ENCODE assay signal across 16 cellular contexts in genomic region chr11:13883589-13883988, GRCh38.
DNase-seq lines count a peak whose midpoint lies in the region; ATAC-seq and TF ChIP-seq lines count a peak whose summit lies in the region.
"Had no signal": no experiment of that assay in that cellular context is flagged by ENCODE, and none has a peak within 500 bp of the region (broad histone marks: within the 10 kb centered on the region; RNA-seq: fewer than 3 reads in every experiment).

No MANE protein-coding gene starts in this region.

- no peak overlapping the region for H4K91ac ChIP-seq in trophoblast cell (ENCODE audit: low read depth, low read length)

- no peaks in the 10 kb centered on the region for H3F3A ChIP-seq in PC-9 (ENCODE audit: insufficient read depth, low read depth)

- TF ChIP-seq POLR2A in HCT116 (IDR thresholded peaks at IDR 0.05; ENCODE audit: borderline replicate concordance, extremely low read depth, insufficient read depth, insufficient read length) = no peak

- DNase-seq in HCT116 (ENCODE audit: low read depth, low spot score) = no peak
- DNase-seq in PC-9 = no peak
- no peak for DNase-seq in epithelial cell of prostate (ENCODE audit: low read depth, low spot score)
- no peak for DNase-seq in trophoblast cell
- no peak for DNase-seq in NCI-H345 (lab: John Stamatoyannopoulos, UW)
- DNase-seq in stimulated activated CD8-positive, alpha-beta memory T cell treated with anti-CD3 and anti-CD28 coated beads, Interleukin-4, amount 100 ng/mL, for 48 hours = no peak
- no peak for DNase-seq in CD14-positive monocyte (ENCODE audit: low spot score)
- DNase-seq: Caco-2, DMS79, GDM1, GOT3, H7, IMR-90 had no signal

- ATAC-seq in HCT116 = no peak

- no peaks in the 10 kb centered on the region for H3K36me3 Mint-ChIP-seq in CD14-positive monocyte
- H3K36me3 Mint-ChIP-seq: CD4-positive, CD25-positive, alpha-beta regulatory T cell had no signal

- H3K9me2 ChIP-seq in HCT116 (ENCODE audit: insufficient read depth) (no peaks in the 10 kb centered on the region; the same call in 1 of the 2 replicates), PC-9 (ENCODE audit: insufficient read depth) (no peaks in the 10 kb centered on the region)

- no peak overlapping the region for H2AK5ac ChIP-seq in trophoblast cell (ENCODE audit: low read length)

- H3K4me2 ChIP-seq in HCT116 (ENCODE audit: low read length) (peak overlapping the region; percentile 34; the same call in 1 of the 2 replicates), PC-9 (0 out of 2 replicates have a peak overlapping the region, but pooled peaks have one; percentile 10), trophoblast cell (ENCODE audit: low read length) (no peak overlapping the region)
- H3K4me2 ChIP-seq: BLaER1 treated with 17β-estradiol and CSF1 and Interleukin-3, amounts not matched to agents 10 nM and 100 nM had no signal

- POLR2A ChIA-PET in HCT116 (lab: Charles Lee) (no interaction called here), PC-9 (lab: Charles Lee; ENCODE audit: unreplicated experiment) (no interaction called here)

- no peaks in the 10 kb centered on the region for H3K4me1 Mint-ChIP-seq in CD14-positive monocyte

- CTCF ChIA-PET in HCT116 (lab: Charles Lee) = no interaction called here
- CTCF ChIA-PET in PC-9 (lab: Charles Lee) = interaction anchor here (0.6 kb wide), 1 partner anchor 616 kb away, joined by 3 read pairs; no protein-coding TSS in a partner anchor

- H3K4me1 ChIP-seq in HCT116 (ENCODE audit: control insufficient read depth in 1 of 2, insufficient read depth in 2 of 2, low read length in 2 of 2) = peaks cover 0 to 24% of the 10 kb centered on the region in 2 experiments; a peak in 3 of 4 replicates
- 0 out of 2 replicates have a peak, but pooled peaks cover 4% of the 10 kb centered on the region for H3K4me1 ChIP-seq in PC-9 (replicated peaks; ENCODE audit: insufficient read depth)
- no peaks in the 10 kb centered on the region for H3K4me1 ChIP-seq in trophoblast cell (ENCODE audit: control insufficient read depth in 1 of 2, insufficient read depth in 2 of 2, low read length in 2 of 2)
- H3K4me1 ChIP-seq: BLaER1 treated with 17β-estradiol and CSF1 and Interleukin-3, amounts not matched to agents 10 nM and 100 nM; Caco-2 had no signal

- intact Hi-C loops in HCT116 (cut with micrococcal nuclease) (no loop called here), PC-9 (cut with micrococcal nuclease; ENCODE audit: unreplicated experiment) (no loop called here), CD14-positive monocyte (cut with micrococcal nuclease) (no loop called here)

- no peaks in the 10 kb centered on the region for H4K20me1 ChIP-seq in HCT116 (ENCODE audit: insufficient read depth)
- H4K20me1 ChIP-seq in PC-9 (ENCODE audit: insufficient read depth) = no peaks in the 10 kb centered on the region
- H4K20me1 ChIP-seq: BLaER1 treated with 17β-estradiol and CSF1 and Interleukin-3, amounts not matched to agents 10 nM and 100 nM had no signal

- H2BK5ac ChIP-seq in trophoblast cell (ENCODE audit: low read depth, low read length, poor library complexity) = no peak overlapping the region

- H4K12ac ChIP-seq in trophoblast cell (ENCODE audit: low read depth, low read length) = no peak overlapping the region

- BruUV-seq in HCT116 (replicated peaks; lab: Mats Ljungman, UMichigan) = no TSS peak
- BruUV-seq in PC-9 (replicated peaks; lab: Mats Ljungman, UMichigan) = no TSS peak

- no peak overlapping the region for H3K27ac ChIP-seq in HCT116 (ENCODE audit: low read depth, low read length)
- H3K27ac ChIP-seq in PC-9 = no peak overlapping the region
- H3K27ac ChIP-seq in epithelial cell of prostate = peak overlapping the region; percentile 50
- no peak overlapping the region for H3K27ac ChIP-seq in trophoblast cell (ENCODE audit: low read depth, low read length)
- H3K27ac ChIP-seq: BLaER1 treated with 17β-estradiol and CSF1 and Interleukin-3, amounts not matched to agents 10 nM and 100 nM had no signal

- no peaks in the 10 kb centered on the region for H3K9me3 ChIP-seq in HCT116 (ENCODE audit: control insufficient read depth in 1 of 2, insufficient read depth in 1 of 2, low read depth in 1 of 2, low read length in 2 of 2)
- no peaks in the 10 kb centered on the region for H3K9me3 ChIP-seq in PC-9 (ENCODE audit: insufficient read depth, low read depth)
- H3K9me3 ChIP-seq in trophoblast cell (ENCODE audit: insufficient read depth, low read depth, low read length) = peaks cover 1% of the 10 kb centered on the region
- H3K9me3 ChIP-seq: Caco-2 had no signal

- no peak overlapping the region for H3K27ac Mint-ChIP-seq in CD14-positive monocyte
- H3K27ac Mint-ChIP-seq: B cell had no signal

- H3K79me2 ChIP-seq in HCT116 (ENCODE audit: insufficient read depth, low read length) = no peaks in the 10 kb centered on the region
- H3K79me2 ChIP-seq in PC-9 (ENCODE audit: low read depth) = no peaks in the 10 kb centered on the region
- no peaks in the 10 kb centered on the region for H3K79me2 ChIP-seq in trophoblast cell (ENCODE audit: control insufficient read depth, insufficient read depth, low read length, poor library complexity)

- H3K36me3 ChIP-seq in HCT116 (ENCODE audit: control insufficient read depth in 1 of 2, insufficient read depth in 2 of 2, low read length in 2 of 2) = no peaks in the 10 kb centered on the region
- H3K36me3 ChIP-seq in PC-9 (ENCODE audit: low read depth) = no peaks in the 10 kb centered on the region
- no peaks in the 10 kb centered on the region for H3K36me3 ChIP-seq in trophoblast cell (ENCODE audit: control insufficient read depth in 1 of 2, insufficient read depth in 2 of 2, low read length in 2 of 2)
- H3K36me3 ChIP-seq: BLaER1 treated with 17β-estradiol and CSF1 and Interleukin-3, amounts not matched to agents 10 nM and 100 nM had no signal

- no peaks in the 10 kb centered on the region for H3K79me1 ChIP-seq in trophoblast cell (ENCODE audit: low read length)

- no peak overlapping the region for H3K14ac ChIP-seq in trophoblast cell (ENCODE audit: low read length)

- H3K27me3 ChIP-seq in HCT116 (ENCODE audit: insufficient read depth, low read length) (no peaks in the 10 kb centered on the region), PC-9 (ENCODE audit: insufficient read depth, low read depth) (no peaks in the 10 kb centered on the region), trophoblast cell (ENCODE audit: insufficient read depth, low read length) (no peaks in the 10 kb centered on the region)
- H3K27me3 ChIP-seq: BLaER1 treated with 17β-estradiol and CSF1 and Interleukin-3, amounts not matched to agents 10 nM and 100 nM had no signal

- RAD21 ChIA-PET in HCT116 (lab: Charles Lee; ENCODE audit: low non-redundant PET in 1 of 2, low total read pairs in 2 of 2, uncharacterized antibody in 2 of 2, unreplicated experiment in 2 of 2) = no interaction called here

- H2AFZ ChIP-seq in HCT116 (ENCODE audit: low read depth, low read length, poor library complexity, severe bottlenecking) (no peak overlapping the region), PC-9 (no peak overlapping the region), trophoblast cell (ENCODE audit: insufficient read depth, low read length, poor library complexity) (no peak overlapping the region)

- no peak overlapping the region for H3K4ac ChIP-seq in trophoblast cell (ENCODE audit: low read depth, low read length)

- H3K4me3 ChIP-seq in HCT116 (replicated peaks in 1 of 2; ENCODE audit: low read depth in 1 of 2, low read length in 2 of 2) = no peak overlapping the region
- no peak overlapping the region for H3K4me3 ChIP-seq in PC-9
- H3K4me3 ChIP-seq in trophoblast cell (ENCODE audit: low read depth, low read length) = peak overlapping the region; percentile 28
- H3K4me3 ChIP-seq: BLaER1 treated with 17β-estradiol and CSF1 and Interleukin-3, amounts not matched to agents 10 nM and 100 nM had no signal

- no peak overlapping the region for H2BK120ac ChIP-seq in trophoblast cell (ENCODE audit: insufficient read depth, low read length, poor library complexity)

- H3K18ac ChIP-seq in trophoblast cell (ENCODE audit: low read length) = no peak overlapping the region

- H3K9ac ChIP-seq in HCT116 (ENCODE audit: low read length) = no peak overlapping the region
- H3K9ac ChIP-seq in trophoblast cell (ENCODE audit: low read length) = no peak overlapping the region
- H3K9ac ChIP-seq: BLaER1 treated with 17β-estradiol and CSF1 and Interleukin-3, amounts not matched to agents 10 nM and 100 nM had no signal

- no peak overlapping the region for H3K23ac ChIP-seq in trophoblast cell (ENCODE audit: low read length)

- H3K9me3 Mint-ChIP-seq in CD14-positive monocyte = peaks cover 0 to 6% (median 0%) of the 10 kb centered on the region in 7 donors

- TF ChIP-seq CTCF in HCT116 (IDR thresholded peaks at IDR 0.05 in 2 of 3, conservative IDR thresholded peaks at IDR 0.05 in 1 of 3; ENCODE audit: borderline replicate concordance in 1 of 3, insufficient read depth in 1 of 3, low read depth in 2 of 3, low read length in 2 of 3) (no peak), PC-9 (conservative IDR thresholded peaks at IDR 0.05) (no peak), CD14-positive monocyte (IDR thresholded peaks at IDR 0.05) (no peak)

- no peak overlapping the region for H3K4me3 Mint-ChIP-seq in CD14-positive monocyte
- H3K4me3 Mint-ChIP-seq: B cell; CD4-positive, CD25-positive, alpha-beta regulatory T cell had no signal

- H3K27me3 Mint-ChIP-seq in CD14-positive monocyte (ENCODE audit: low read depth in 3 of 3) = peaks cover 0 to 2% (median 0%) of the 10 kb centered on the region in 3 donors
- H3K27me3 Mint-ChIP-seq: B cell had no signal

- TF ChIP-seq RAD21 in HCT116 (IDR thresholded peaks at IDR 0.05; ENCODE audit: low read depth) = no peak

- no peak overlapping the region for H4K8ac ChIP-seq in trophoblast cell (ENCODE audit: low read depth, low read length)

- no peak overlapping the region for H2BK12ac ChIP-seq in trophoblast cell (ENCODE audit: low read length)

- WGBS in trophoblast cell (ENCODE audit: extremely low coverage, insufficient coverage, insufficient read length) = no CpG with 5 or more reads among the region's 6 CpGs

TF ChIP-seq in HCT116, 20 proteins besides CTCF, POLR2A, EP300 and RAD21 (continues in another document):
- TF ChIP-seq SIN3A (IDR thresholded peaks at IDR 0.05; ENCODE audit: low read depth) (no peak), ELF1 (IDR thresholded peaks at IDR 0.05; ENCODE audit: borderline replicate concordance, low read depth) (no peak), POLR2AphosphoS5 (IDR thresholded peaks at IDR 0.05; ENCODE audit: low read depth, low read length) (no peak), EZH2phosphoT487 (IDR thresholded peaks at IDR 0.05; ENCODE audit: borderline replicate concordance) (no peak)
